Comparison of ENCODE assay signal across 20 cellular contexts in genomic region chr20:63540417-63541186, GRCh38. TPM values are rescaled to one million over a fixed set of nuclear protein-coding genes. Genes with fewer than 3 reads are reported as not detected.
DNase-seq lines count a peak whose midpoint lies in the region; ATAC-seq, FAIRE-seq and TF ChIP-seq lines count a peak whose summit lies in the region.
"Had no signal": no experiment of that assay in that cellular context is flagged by ENCODE, and none has a peak within 500 bp of the region (broad histone marks: within the 10 kb centered on the region; RNA-seq: fewer than 3 reads in every experiment).

No MANE protein-coding gene starts in this region.

- H3K79me2 ChIP-seq in K562 (ENCODE audit: control insufficient read depth, insufficient read depth, low read length) = no peaks in the 10 kb centered on the region

- H3K9me3 ChIP-seq in K562 (replicated peaks; ENCODE audit: control insufficient read depth, insufficient read depth, low read depth, low read length) = no peaks in the 10 kb centered on the region
- H3K9me3 ChIP-seq: gastroesophageal sphincter, tibial artery had no signal

- no peak overlapping the region for H3K4me3 ChIP-seq in K562
- H3K4me3 ChIP-seq: gastroesophageal sphincter, GM12878, tibial artery had no signal

- peak overlapping the region in 1 of 2 experiments; percentile 72; a peak in 2 of 4 replicates for H3K9ac ChIP-seq in K562 (ENCODE audit: insufficient read depth in 1 of 2, low read depth in 2 of 2, low read length in 2 of 2)

- no TSS peak for BruUV-seq in K562 (replicated peaks; lab: Mats Ljungman, UMichigan)

- H2AFZ ChIP-seq in K562 (ENCODE audit: low read depth, low read length) = no peak overlapping the region

- no peak for FAIRE-seq in K562 (lab: Jason Lieb, UNC)
- FAIRE-seq: GM12878, islet of Langerhans had no signal

- no peaks in the 10 kb centered on the region for H3K36me3 Mint-ChIP-seq in activated CD4-positive, alpha-beta T cell treated with anti-CD3 and anti-CD28 coated beads, Interleukin-2, amount 10 ng/mL, durations not matched to agents 7 days and 5 days (ENCODE audit: low read depth)
- peaks cover 5% of the 10 kb centered on the region for H3K36me3 Mint-ChIP-seq in endothelial cell (ENCODE audit: low read depth, unreplicated experiment)
- H3K36me3 Mint-ChIP-seq: brain had no signal

- TF ChIP-seq CTCF in K562 (IDR thresholded peaks at IDR 0.05 in 2 of 3, conservative IDR thresholded peaks at IDR 0.05 in 1 of 3; ENCODE audit: insufficient read depth in 2 of 3, low read depth in 1 of 3, low read length in 3 of 3) (no peak), endothelial cell (IDR thresholded peaks at IDR 0.05; ENCODE audit: unreplicated experiment) (no peak)

- intact Hi-C loops in K562 (cut with micrococcal nuclease) = no loop called here

- H3K9me3 Mint-ChIP-seq in activated CD4-positive, alpha-beta T cell treated with anti-CD3 and anti-CD28 coated beads, Interleukin-2, amount 10 ng/mL, durations not matched to agents 7 days and 5 days = no peaks in the 10 kb centered on the region
- H3K9me3 Mint-ChIP-seq in endothelial cell (ENCODE audit: unreplicated experiment) = no peaks in the 10 kb centered on the region
- H3K9me3 Mint-ChIP-seq: brain had no signal

- peak overlapping the region; percentile 31 for H3K27ac Mint-ChIP-seq in activated CD4-positive, alpha-beta T cell treated with anti-CD3 and anti-CD28 coated beads, Interleukin-2, amount 10 ng/mL, durations not matched to agents 7 days and 5 days
- H3K27ac Mint-ChIP-seq in endothelial cell (ENCODE audit: unreplicated experiment) = no peak overlapping the region
- H3K27ac Mint-ChIP-seq: activated CD8-positive, alpha-beta T cell treated with anti-CD3 and anti-CD28 coated beads, Interleukin-2, amount 10 ng/mL, durations not matched to agents 7 days and 5 days had no signal

- no peaks in the 10 kb centered on the region for H3K27me3 Mint-ChIP-seq in activated CD4-positive, alpha-beta T cell treated with anti-CD3 and anti-CD28 coated beads, Interleukin-2, amount 10 ng/mL, durations not matched to agents 7 days and 5 days
- H3K27me3 Mint-ChIP-seq in endothelial cell (ENCODE audit: unreplicated experiment) = peaks cover 3% of the 10 kb centered on the region

- H4K20me1 ChIP-seq in K562 (replicated peaks; ENCODE audit: control insufficient read depth, insufficient read depth, low read length) = peaks cover 3% of the 10 kb centered on the region

- in situ Hi-C loops in K562 (cut with MboI) = no loop called here

- no peak for TF ChIP-seq RAD21 in K562 (CRISPR knock-in tag; conservative IDR thresholded peaks at IDR 0.05 in 1 of 2, IDR thresholded peaks at IDR 0.05 in 1 of 2)

- H3K36me3 ChIP-seq in K562 (ENCODE audit: control insufficient read depth, insufficient read depth, low read length) = no peaks in the 10 kb centered on the region
- H3K36me3 ChIP-seq: gastroesophageal sphincter, tibial artery had no signal

- no peak for TF ChIP-seq POLR2A in K562 (conservative IDR thresholded peaks at IDR 0.05)

- WGBS in K562 (ENCODE audit: insufficient coverage, low coverage, missing lambda C conversion rate) = 35% methylated on average over 46 of the region's 49 CpGs

- no peak overlapping the region for H3K4me2 ChIP-seq in K562 (ENCODE audit: insufficient read depth, low read length)

- POLR2A ChIA-PET in activated CD4-positive, alpha-beta T cell treated with anti-CD3 and anti-CD28 coated beads, Interleukin-2, amount 10 ng/mL, durations not matched to agents 7 days and 5 days (lab: Charles Lee) = no interaction called here
- POLR2A ChIA-PET in K562 (lab: Yijun Ruan, JAX) = interaction anchor here (0.6 to 1.2 kb wide), 2 partner anchors 16 to 203 kb away, joined by 3 to 4 read pairs; no protein-coding TSS in a partner anchor

- no peak for DNase-seq in activated CD4-positive, alpha-beta T cell treated with anti-CD3 and anti-CD28 coated beads, Interleukin-2, amount 10 ng/mL, durations not matched to agents 7 days and 5 days
- no peak for DNase-seq in activated CD4-positive, alpha-beta T cell treated with anti-CD3 and anti-CD28 coated beads for 1 hour
- DNase-seq in M059J (ENCODE audit: low read depth) (peak; percentile 28), K562 (ENCODE audit: extremely low read depth in 1 of 4, low spot score in 3 of 4) (no peak), retina (peak; percentile 79), endothelial cell (ENCODE audit: low spot score) (no peak), NCI-H187 (lab: John Stamatoyannopoulos, UW) (no peak), ureter (ENCODE audit: low spot score) (no peak)
- DNase-seq: ACHN; activated CD8-positive, alpha-beta T cell treated with anti-CD3 and anti-CD28 coated beads, Interleukin-2, amount 10 ng/mL, durations not matched to agents 7 days and 5 days; activated effector memory CD4-positive, alpha-beta T cell treated with Interleukin-2 at 50 U/mL for 16 hours; NCI-H1694 treated with DMSO at 0.1 percent for 48 hours; NCI-H69; stimulated activated CD4-positive, alpha-beta T cell treated with anti-CD3 and anti-CD28 coated beads, Interleukin-15, amount 100 ng/mL, for 24 hours; tibial artery had no signal

- no peak for ATAC-seq in K562
- ATAC-seq: activated CD8-positive, alpha-beta T cell treated with anti-CD3 and anti-CD28 coated beads, Interleukin-2, amount 10 ng/mL, durations not matched to agents 7 days and 5 days; gastroesophageal sphincter; GM12878; Right ventricle myocardium inferior had no signal

- H3K27ac ChIP-seq in K562 (ENCODE audit: extremely low read depth, low read depth, low read length) = no peak overlapping the region
- H3K27ac ChIP-seq: gastroesophageal sphincter, tibial artery had no signal

- H3K4me1 ChIP-seq in K562 (replicated peaks in 1 of 2; ENCODE audit: control insufficient read depth in 2 of 2, insufficient read depth in 2 of 2, low read length in 2 of 2) = peaks cover 6 to 89% of the 10 kb centered on the region in 2 experiments; a peak in 4 of 5 replicates

- H3K4me3 Mint-ChIP-seq in activated CD4-positive, alpha-beta T cell treated with anti-CD3 and anti-CD28 coated beads, Interleukin-2, amount 10 ng/mL, durations not matched to agents 7 days and 5 days = no peak overlapping the region
- no peak overlapping the region for H3K4me3 Mint-ChIP-seq in endothelial cell (ENCODE audit: unreplicated experiment)
- H3K4me3 Mint-ChIP-seq: activated CD8-positive, alpha-beta T cell treated with anti-CD3 and anti-CD28 coated beads, Interleukin-2, amount 10 ng/mL, durations not matched to agents 7 days and 5 days; brain had no signal

- H3K4me1 Mint-ChIP-seq in activated CD4-positive, alpha-beta T cell treated with anti-CD3 and anti-CD28 coated beads, Interleukin-2, amount 10 ng/mL, durations not matched to agents 7 days and 5 days = peaks cover 12% of the 10 kb centered on the region
- H3K4me1 Mint-ChIP-seq in endothelial cell (ENCODE audit: unreplicated experiment) = no peaks in the 10 kb centered on the region

- peaks cover 0 to 27% of the 10 kb centered on the region in 2 experiments; a peak in 3 of 5 replicates for H3K27me3 ChIP-seq in K562 (ENCODE audit: control insufficient read depth in 2 of 2, insufficient read depth in 2 of 2, low read length in 2 of 2)

- no peaks in the 10 kb centered on the region for H3K9me1 ChIP-seq in K562 (ENCODE audit: control insufficient read depth, insufficient read depth, low read length)

- TF ChIP-seq EP300 in K562 (IDR thresholded peaks at IDR 0.05; ENCODE audit: low read length) = no peak

- CTCF ChIA-PET in activated CD4-positive, alpha-beta T cell treated with anti-CD3 and anti-CD28 coated beads, Interleukin-2, amount 10 ng/mL, durations not matched to agents 7 days and 5 days (lab: Charles Lee) = interaction anchor here (1.5 kb wide), 1 partner anchor 71 kb away, joined by 3 read pairs; no protein-coding TSS in a partner anchor
- CTCF ChIA-PET in K562 (lab: Yijun Ruan, JAX; ENCODE audit: low intra/inter-chr PET ratio) = no interaction called here

RNA-seq across cellular contexts. Expression of gene PTK6, which starts 3.4 kb away (rescaled TPM):
- total RNA-seq in activated CD4-positive, alpha-beta T cell treated with anti-CD3 and anti-CD28 coated beads, Interleukin-2, amount 10 ng/mL, durations not matched to agents 7 days and 5 days = under 1 TPM; 0.71 to 0.74 TPM
- not detected in 2 replicates for total RNA-seq in M059J (2014; rRNA removed; shearing (Covaris generic))
- not detected in 2 replicates for total RNA-seq in K562 (2011; cell fraction: chromatin; rRNA removed; ENCODE audit: low replicate concordance)
- total RNA-seq in K562 (2011; cell fraction: nucleolus; rRNA removed) = not detected in 2 replicates
- total RNA-seq in K562 (2011; cell fraction: nucleoplasm; rRNA removed) = not detected in 2 replicates
- not detected in 2 replicates for total RNA-seq in K562 (2014; rRNA removed)
- total RNA-seq in K562 (2014; rRNA removed; fragmentation: Illumina TruSeq; extraction: Trizol) = not detected in 2 replicates
- not detected in 2 replicates for total RNA-seq in K562 (2015; rRNA removed; fragmentation: Illumina TruSeq; extraction: Trizol)
- total RNA-seq in K562 (2021) = not detected in 2 replicates
- polyA plus RNA-seq in K562 (2011; rRNA removed) = not detected in 2 replicates
- 0.03 TPM in 1 of 2 replicates, not detected in the other for polyA plus RNA-seq in K562 (2011; cell fraction: cytosol; rRNA removed)
- not detected in 2 replicates for polyA plus RNA-seq in K562 (2011; cell fraction: nucleus; rRNA removed)
- polyA plus RNA-seq in K562 (2012) = 0.11 TPM in 1 of 2 replicates, not detected in the other
- not detected in 2 replicates for polyA plus RNA-seq in K562 (2014; fragmentation: Illumina TruSeq; extraction: Trizol)
- polyA plus RNA-seq in K562 (2014; fragmentation: Nextera tagmentation; extraction: Ambion mirVana) = not detected
- polyA plus RNA-seq in K562 (2014; rRNA removed) = 0.07 TPM in 1 of 2 replicates, not detected in the other
- polyA minus RNA-seq in K562 (2011; rRNA and poly(A)+ RNA removed) = not detected in 2 replicates
- not detected in 2 replicates for polyA minus RNA-seq in K562 (2011; cell fraction: cytosol; rRNA and poly(A)+ RNA removed)
- polyA minus RNA-seq in K562 (2011; cell fraction: nucleus; rRNA and poly(A)+ RNA removed) = not detected in 2 replicates
- not detected for total RNA-seq in endothelial cell (ENCODE audit: unreplicated experiment)
- 55.1 TPM for total RNA-seq in ureter

RNA-seq across cellular contexts. Expression of gene SRMS, which starts 6.9 kb away (rescaled TPM):
- total RNA-seq in activated CD4-positive, alpha-beta T cell treated with anti-CD3 and anti-CD28 coated beads, Interleukin-2, amount 10 ng/mL, durations not matched to agents 7 days and 5 days = not detected
- total RNA-seq in M059J (2014; rRNA removed; shearing (Covaris generic)) = not detected in 2 replicates
- total RNA-seq in K562 (2011; cell fraction: chromatin; rRNA removed; ENCODE audit: low replicate concordance) = not detected in 2 replicates
- total RNA-seq in K562 (2011; cell fraction: nucleolus; rRNA removed) = 0.17 TPM in 1 of 2 replicates, not detected in the other
- not detected in 2 replicates for total RNA-seq in K562 (2011; cell fraction: nucleoplasm; rRNA removed)
- total RNA-seq in K562 (2014; rRNA removed) (not detected in 2 replicates), K562 (2014; rRNA removed; fragmentation: Illumina TruSeq; extraction: Trizol) (not detected in 2 replicates), K562 (2015; rRNA removed; fragmentation: Illumina TruSeq; extraction: Trizol) (not detected in 2 replicates), K562 (2021) (not detected in 2 replicates), endothelial cell (ENCODE audit: unreplicated experiment) (not detected), ureter (0.26 TPM)
- polyA plus RNA-seq in K562 (2011; rRNA removed) (0.04 and 0.07 TPM in 2 replicates), K562 (2014; fragmentation: Illumina TruSeq; extraction: Trizol) (not detected in 2 replicates), K562 (2014; fragmentation: Nextera tagmentation; extraction: Ambion mirVana) (not detected), K562 (2014; rRNA removed) (not detected in 2 replicates)
- polyA plus RNA-seq in K562 (2011; cell fraction: cytosol; rRNA removed) = 0.03 and 0.07 TPM in 2 replicates
- polyA plus RNA-seq in K562 (2011; cell fraction: nucleus; rRNA removed) = 0.13 and 0.21 TPM in 2 replicates
- 0.05 TPM in 1 of 2 replicates, not detected in the other for polyA plus RNA-seq in K562 (2012)
- polyA minus RNA-seq in K562 (2011; rRNA and poly(A)+ RNA removed) = not detected in 2 replicates
- polyA minus RNA-seq in K562 (2011; cell fraction: cytosol; rRNA and poly(A)+ RNA removed) = not detected in 2 replicates
- polyA minus RNA-seq in K562 (2011; cell fraction: nucleus; rRNA and poly(A)+ RNA removed) = not detected in 2 replicates
- total RNA-seq: activated CD8-positive, alpha-beta T cell treated with anti-CD3 and anti-CD28 coated beads, Interleukin-2, amount 10 ng/mL, durations not matched to agents 7 days and 5 days; gastroesophageal sphincter; GM12878; Right ventricle myocardium inferior had no signal
- polyA plus RNA-seq: GM12878 had no signal

RNA-seq across cellular contexts. Expression of gene FNDC11, which starts 13.4 kb away (rescaled TPM):
- under 1 TPM; 0.15 to 0.57 TPM for total RNA-seq in activated CD4-positive, alpha-beta T cell treated with anti-CD3 and anti-CD28 coated beads, Interleukin-2, amount 10 ng/mL, durations not matched to agents 7 days and 5 days
- total RNA-seq in M059J (2014; rRNA removed; shearing (Covaris generic)) = not detected in 2 replicates
- 1.1 and 6.2 TPM in 2 replicates for total RNA-seq in K562 (2011; cell fraction: chromatin; rRNA removed; ENCODE audit: low replicate concordance)
- total RNA-seq in K562 (2011; cell fraction: nucleolus; rRNA removed) = 5.0 and 5.5 TPM in 2 replicates
- total RNA-seq in K562 (2011; cell fraction: nucleoplasm; rRNA removed) = 1.8 and 2.2 TPM in 2 replicates
- total RNA-seq in K562 (2014; rRNA removed) (0.64 and 0.65 TPM in 2 replicates), K562 (2014; rRNA removed; fragmentation: Illumina TruSeq; extraction: Trizol) (0.06 TPM in 1 of 2 replicates, not detected in the other), K562 (2015; rRNA removed; fragmentation: Illumina TruSeq; extraction: Trizol) (0.14 and 0.23 TPM in 2 replicates), K562 (2021) (0.74 and 0.89 TPM in 2 replicates), endothelial cell (ENCODE audit: unreplicated experiment) (1.3 TPM), ureter (1.6 TPM)
- polyA plus RNA-seq in K562 (2011; rRNA removed) (1.2 TPM in 2 replicates), K562 (2014; fragmentation: Illumina TruSeq; extraction: Trizol) (0.15 and 0.39 TPM in 2 replicates), K562 (2014; fragmentation: Nextera tagmentation; extraction: Ambion mirVana) (under 1 TPM in 1 of 2 experiments, not detected in 1; 0.08 TPM), K562 (2014; rRNA removed) (1.2 and 2.3 TPM in 2 replicates)
- 1.9 and 6.4 TPM in 2 replicates for polyA plus RNA-seq in K562 (2011; cell fraction: cytosol; rRNA removed)
- polyA plus RNA-seq in K562 (2011; cell fraction: nucleus; rRNA removed) = 5.8 and 19.1 TPM in 2 replicates
- 0.94 and 1.1 TPM in 2 replicates for polyA plus RNA-seq in K562 (2012)
- polyA minus RNA-seq in K562 (2011; rRNA and poly(A)+ RNA removed) = 0.45 and 0.56 TPM in 2 replicates
- 0.46 and 1.3 TPM in 2 replicates for polyA minus RNA-seq in K562 (2011; cell fraction: cytosol; rRNA and poly(A)+ RNA removed)
- polyA minus RNA-seq in K562 (2011; cell fraction: nucleus; rRNA and poly(A)+ RNA removed) = 1.6 and 3.9 TPM in 2 replicates

RNA-seq across cellular contexts. Expression of gene PPDPF, which starts 20.0 kb away (rescaled TPM):
- total RNA-seq in activated CD4-positive, alpha-beta T cell treated with anti-CD3 and anti-CD28 coated beads, Interleukin-2, amount 10 ng/mL, durations not matched to agents 7 days and 5 days = 100 to 1,000 TPM; 167 to 193 TPM
- total RNA-seq in M059J (2014; rRNA removed; shearing (Covaris generic)) = 263 and 328 TPM in 2 replicates
- total RNA-seq in K562 (2011; cell fraction: chromatin; rRNA removed; ENCODE audit: low replicate concordance) = 8.8 and 25.0 TPM in 2 replicates
- 34.9 and 37.0 TPM in 2 replicates for total RNA-seq in K562 (2011; cell fraction: nucleolus; rRNA removed)
- 25.6 and 28.6 TPM in 2 replicates for total RNA-seq in K562 (2011; cell fraction: nucleoplasm; rRNA removed)
- total RNA-seq in K562 (2014; rRNA removed) = 73.9 and 86.1 TPM in 2 replicates
- total RNA-seq in K562 (2014; rRNA removed; fragmentation: Illumina TruSeq; extraction: Trizol) = 2.3 and 4.5 TPM in 2 replicates
- total RNA-seq in K562 (2015; rRNA removed; fragmentation: Illumina TruSeq; extraction: Trizol) = 10.5 and 16.6 TPM in 2 replicates
- 220 and 233 TPM in 2 replicates for total RNA-seq in K562 (2021)
- 4.5 and 9.8 TPM in 2 replicates for polyA plus RNA-seq in K562 (2011; rRNA removed)
- 17.2 and 51.6 TPM in 2 replicates for polyA plus RNA-seq in K562 (2011; cell fraction: cytosol; rRNA removed)
- polyA plus RNA-seq in K562 (2011; cell fraction: nucleus; rRNA removed) = 34.4 and 40.3 TPM in 2 replicates
- polyA plus RNA-seq in K562 (2012) = 125 and 320 TPM in 2 replicates
- polyA plus RNA-seq in K562 (2014; fragmentation: Illumina TruSeq; extraction: Trizol) = 11.2 and 59.1 TPM in 2 replicates
- polyA plus RNA-seq in K562 (2014; fragmentation: Nextera tagmentation; extraction: Ambion mirVana) = under 1 TPM; 0.77 to 0.85 TPM
- polyA plus RNA-seq in K562 (2014; rRNA removed) = 98.3 and 99.6 TPM in 2 replicates
- 0.95 and 2.2 TPM in 2 replicates for polyA minus RNA-seq in K562 (2011; rRNA and poly(A)+ RNA removed)
- polyA minus RNA-seq in K562 (2011; cell fraction: cytosol; rRNA and poly(A)+ RNA removed) = 82.0 and 193 TPM in 2 replicates
- 25.2 and 33.4 TPM in 2 replicates for polyA minus RNA-seq in K562 (2011; cell fraction: nucleus; rRNA and poly(A)+ RNA removed)
- 151 TPM for total RNA-seq in endothelial cell (ENCODE audit: unreplicated experiment)
- 507 TPM for total RNA-seq in ureter

RNA-seq across cellular contexts. Expression of gene HELZ2, which starts 33.4 kb away (rescaled TPM):
- 100 to 1,000 TPM in 1 of 2 experiments, 10 to 100 TPM in 1; 95.5 to 107 TPM for total RNA-seq in activated CD4-positive, alpha-beta T cell treated with anti-CD3 and anti-CD28 coated beads, Interleukin-2, amount 10 ng/mL, durations not matched to agents 7 days and 5 days
- 88.7 and 205 TPM in 2 replicates for total RNA-seq in M059J (2014; rRNA removed; shearing (Covaris generic))
- 12.0 and 57.7 TPM in 2 replicates for total RNA-seq in K562 (2011; cell fraction: chromatin; rRNA removed; ENCODE audit: low replicate concordance)
- 46.8 and 60.9 TPM in 2 replicates for total RNA-seq in K562 (2011; cell fraction: nucleolus; rRNA removed)
- total RNA-seq in K562 (2011; cell fraction: nucleoplasm; rRNA removed) = 17.9 and 18.1 TPM in 2 replicates
- 5.0 and 5.9 TPM in 2 replicates for total RNA-seq in K562 (2014; rRNA removed)
- 0.26 and 0.69 TPM in 2 replicates for total RNA-seq in K562 (2014; rRNA removed; fragmentation: Illumina TruSeq; extraction: Trizol)
- total RNA-seq in K562 (2015; rRNA removed; fragmentation: Illumina TruSeq; extraction: Trizol) = 2.4 and 3.5 TPM in 2 replicates
- 7.8 and 9.1 TPM in 2 replicates for total RNA-seq in K562 (2021)
- polyA plus RNA-seq in K562 (2011; rRNA removed) = 3.3 and 3.5 TPM in 2 replicates
- 1.7 and 5.6 TPM in 2 replicates for polyA plus RNA-seq in K562 (2011; cell fraction: cytosol; rRNA removed)
- 8.9 and 19.2 TPM in 2 replicates for polyA plus RNA-seq in K562 (2011; cell fraction: nucleus; rRNA removed)
- polyA plus RNA-seq in K562 (2012) = 4.9 and 15.0 TPM in 2 replicates
- 2.3 and 3.5 TPM in 2 replicates for polyA plus RNA-seq in K562 (2014; fragmentation: Illumina TruSeq; extraction: Trizol)
- under 1 TPM in 1 of 2 experiments, not detected in 1; 0.03 TPM for polyA plus RNA-seq in K562 (2014; fragmentation: Nextera tagmentation; extraction: Ambion mirVana)
- 2.8 and 5.0 TPM in 2 replicates for polyA plus RNA-seq in K562 (2014; rRNA removed)
- 2.3 and 6.2 TPM in 2 replicates for polyA minus RNA-seq in K562 (2011; rRNA and poly(A)+ RNA removed)
- polyA minus RNA-seq in K562 (2011; cell fraction: cytosol; rRNA and poly(A)+ RNA removed) = 7.4 and 13.1 TPM in 2 replicates
- polyA minus RNA-seq in K562 (2011; cell fraction: nucleus; rRNA and poly(A)+ RNA removed) = 15.1 and 18.3 TPM in 2 replicates
- 15.3 TPM for total RNA-seq in endothelial cell (ENCODE audit: unreplicated experiment)
- total RNA-seq in ureter = 35.6 TPM

Comparison
In these comparisons a context has a peak if more than half of its experiments do, and no peak if none do; other contexts are left out.
1. DNase-seq: peak in M059J (single experiment) and retina (single experiment); none in activated CD4-positive, alpha-beta T cell treated with anti-CD3 and anti-CD28 coated beads, Interleukin-2, amount 10 ng/mL, durations not matched to agents 7 days and 5 days (single experiment), activated CD4-positive, alpha-beta T cell treated with anti-CD3 and anti-CD28 coated beads for 1 hour (single experiment), K562 (0 of 4), endothelial cell (single experiment), NCI-H187 (0 of 2) and ureter (single experiment).
2. RNA of gene PTK6, which starts 3.4 kb away (total RNA-seq): 55.1 TPM in ureter (single experiment); 0.71 to 0.74 TPM in activated CD4-positive, alpha-beta T cell treated with anti-CD3 and anti-CD28 coated beads, Interleukin-2, amount 10 ng/mL, durations not matched to agents 7 days and 5 days, not detected in endothelial cell (single experiment), not detected in M059J and not detected in K562; every median in the first group is over 10 times any median in the second.